Comparison of ENCODE assay signal across 8 cellular contexts in genomic region chr17:7004398-7005253, GRCh38. TPM values are rescaled to one million over a fixed set of nuclear protein-coding genes. Genes with fewer than 3 reads are reported as not detected.
A peak's percentile ranks its signal among the peaks of the same experiment; 100 is the strongest.
DNase-seq lines count a peak whose midpoint lies in the region; ATAC-seq, FAIRE-seq and TF ChIP-seq lines count a peak whose summit lies in the region.

No MANE protein-coding gene starts in this region.

- FAIRE-seq in pancreas (lab: Jason Lieb, UNC) = peak; percentile 56

- no peak overlapping the region for H3K4me2 ChIP-seq in HCT116 (ENCODE audit: low read length)

- no peak overlapping the region for H3K9ac ChIP-seq in HCT116 (ENCODE audit: low read length)

- H3K9me3 ChIP-seq in HCT116 (ENCODE audit: control insufficient read depth in 1 of 2, insufficient read depth in 1 of 2, low read depth in 1 of 2, low read length in 2 of 2) (no peaks in the 10 kb centered on the region), WERI-Rb-1 (ENCODE audit: severe bottlenecking) (no peaks in the 10 kb centered on the region), pancreas (no peaks in the 10 kb centered on the region)

- TF ChIP-seq RAD21 in HCT116 (IDR thresholded peaks at IDR 0.05; ENCODE audit: low read depth) = peak; percentile 91

- ATAC-seq in HCT116 (peak; percentile 87), pancreas (peak; percentile 68 to 95 (median 87)), GM21423 (IDR thresholded peaks at IDR 0.05; ENCODE audit: unreplicated experiment) (no peak)

- RAD21 ChIA-PET in HCT116 (lab: Charles Lee; ENCODE audit: low non-redundant PET in 1 of 2, low total read pairs in 2 of 2, uncharacterized antibody in 2 of 2, unreplicated experiment in 2 of 2) = interaction anchor here (1.0 to 1.7 kb wide), 6 partner anchors 90 to 339 kb away, joined by 3 to 7 read pairs (median 4); no protein-coding TSS in a partner anchor

- H3K9me2 ChIP-seq in HCT116 (ENCODE audit: insufficient read depth) = no peaks in the 10 kb centered on the region

- 92 to 100% methylated on average over 1 to 2 of the region's 2 CpGs for WGBS in pancreas, 2 donors

- TF ChIP-seq CTCF in HCT116 (IDR thresholded peaks at IDR 0.05 in 2 of 3, conservative IDR thresholded peaks at IDR 0.05 in 1 of 3; ENCODE audit: borderline replicate concordance in 1 of 3, insufficient read depth in 1 of 3, low read depth in 2 of 3, low read length in 2 of 3) = peak; percentile 66 to 83 (median 82)
- TF ChIP-seq CTCF in WERI-Rb-1 (IDR thresholded peaks at IDR 0.05; ENCODE audit: low read depth, low read length) = peak; percentile 53
- peak; percentile 68 for TF ChIP-seq CTCF in fibroblast of pulmonary artery (IDR thresholded peaks at IDR 0.05; ENCODE audit: low read length, missing control alignments)
- peak; percentile 33 to 62 (median 42) for TF ChIP-seq CTCF in pancreas (IDR thresholded peaks at IDR 0.05)

- H3K36me3 ChIP-seq in HCT116 (ENCODE audit: control insufficient read depth in 1 of 2, insufficient read depth in 2 of 2, low read length in 2 of 2) (peaks cover 0 to 9% of the 10 kb centered on the region in 2 experiments; a peak in 2 of 4 replicates), WERI-Rb-1 (peaks cover 16% of the 10 kb centered on the region), pancreas (peaks cover 0 to 18% (median 5%) of the 10 kb centered on the region in 3 donors)

- H3K27me3 ChIP-seq in HCT116 (ENCODE audit: insufficient read depth, low read length) (no peaks in the 10 kb centered on the region), WERI-Rb-1 (ENCODE audit: insufficient read depth, low read depth, severe bottlenecking) (no peaks in the 10 kb centered on the region), pancreas (no peaks in the 10 kb centered on the region)

- POLR2A ChIA-PET in HCT116 (lab: Charles Lee) = interaction anchor here (0.8 to 1.4 kb wide), 4 partner anchors 9 to 339 kb away, joined by 3 to 7 read pairs (median 4); partner anchors contain the start of gene ALOX12

- H3K4me1 ChIP-seq in HCT116 (ENCODE audit: control insufficient read depth in 1 of 2, insufficient read depth in 2 of 2, low read length in 2 of 2) = no peaks in the 10 kb centered on the region
- H3K4me1 ChIP-seq in pancreas = no peaks in the 10 kb centered on the region

- no peak overlapping the region for H3K4me3 ChIP-seq in HCT116 (replicated peaks in 1 of 2; ENCODE audit: low read depth in 1 of 2, low read length in 2 of 2)
- H3K4me3 ChIP-seq in WERI-Rb-1 (ENCODE audit: low read depth, low read length) = no peak overlapping the region
- H3K4me3 ChIP-seq in fibroblast of pulmonary artery (replicated peaks; ENCODE audit: low read depth, low read length) = no peak overlapping the region
- no peak overlapping the region for H3K4me3 ChIP-seq in pancreas

- intact Hi-C loops in HCT116 (cut with micrococcal nuclease) = loop anchor here (1.0 to 2.0 kb wide), 2 partner anchors 93 to 162 kb away; no protein-coding TSS in a partner anchor
- intact Hi-C loops in pancreas (cut with DNase I) = loop anchor here in 2 of 3 donors (10.0 kb wide), 3 partner anchors 90 to 340 kb away; no protein-coding TSS in a partner anchor

- H4K20me1 ChIP-seq in HCT116 (ENCODE audit: insufficient read depth) = peaks cover 4% of the 10 kb centered on the region; the same call in 1 of the 2 replicates

- DNase-seq in DMS79 (lab: John Stamatoyannopoulos, UW) (peak; percentile 46), HCT116 (ENCODE audit: low read depth, low spot score) (peak; percentile 56), NCI-H2196 (lab: John Stamatoyannopoulos, UW; ENCODE audit: unreplicated experiment) (peak; percentile 54), WERI-Rb-1 (no peak), fibroblast of pulmonary artery (ENCODE audit: low read depth) (peak; percentile 69), pancreas (peak in 1 of 6 donors; percentile 43), hepatic stellate cell (ENCODE audit: low spot score) (no peak)

- H3K27ac ChIP-seq in HCT116 (ENCODE audit: low read depth, low read length) (no peak overlapping the region), WERI-Rb-1 (no peak overlapping the region), pancreas (no peak overlapping the region)

- CTCF ChIA-PET in HCT116 (lab: Charles Lee) = interaction anchor here (0.6 to 3.4 kb wide), 32 partner anchors 9 to 569 kb away, joined by 3 to 84 read pairs (median 4); partner anchors contain the start of genes ALOX12, C17orf100, MED31 and SLC16A13

- H2AFZ ChIP-seq in HCT116 (ENCODE audit: low read depth, low read length, poor library complexity, severe bottlenecking) = no peak overlapping the region

- peaks cover 10% of the 10 kb centered on the region for H3K79me2 ChIP-seq in HCT116 (ENCODE audit: insufficient read depth, low read length)

- no peak for TF ChIP-seq POLR2A in HCT116 (IDR thresholded peaks at IDR 0.05; ENCODE audit: borderline replicate concordance, extremely low read depth, insufficient read depth, insufficient read length)

- BruUV-seq in HCT116 (replicated peaks; lab: Mats Ljungman, UMichigan) = no TSS peak

TF ChIP-seq in HCT116, 20 proteins besides CTCF, POLR2A, EP300 and RAD21 (continues in another document):
- TF ChIP-seq EZH2 (IDR thresholded peaks at IDR 0.05) = no peak
- no peak for TF ChIP-seq FOSL1 (IDR thresholded peaks at IDR 0.05; ENCODE audit: low read depth)
- no peak for TF ChIP-seq MAX (IDR thresholded peaks at IDR 0.05)
- no peak for TF ChIP-seq YY1 (IDR thresholded peaks at IDR 0.05; ENCODE audit: extremely low read depth, insufficient replicate concordance, low read depth, low read length)
- no peak for TF ChIP-seq ZFX (IDR thresholded peaks at IDR 0.05)
- TF ChIP-seq ZBTB33 (IDR thresholded peaks at IDR 0.05; ENCODE audit: extremely low read depth, insufficient replicate concordance, low read length) = no peak
- no peak for TF ChIP-seq ELF1 (IDR thresholded peaks at IDR 0.05; ENCODE audit: borderline replicate concordance, low read depth)
- no peak for TF ChIP-seq REST (IDR thresholded peaks at IDR 0.05; ENCODE audit: low read depth)
- TF ChIP-seq SIN3A (IDR thresholded peaks at IDR 0.05; ENCODE audit: low read depth) = no peak
- TF ChIP-seq EGR1 (IDR thresholded peaks at IDR 0.05; ENCODE audit: low read depth) = no peak
- no peak for TF ChIP-seq SRF (IDR thresholded peaks at IDR 0.05; ENCODE audit: low read depth)
- TF ChIP-seq TCF7L2 (IDR thresholded peaks at IDR 0.05; ENCODE audit: borderline replicate concordance, extremely low read depth, insufficient read depth, insufficient read length) = no peak

RNA-seq across cellular contexts. Expression of gene RNASEK, which starts 7.8 kb away (rescaled TPM):
- total RNA-seq in HCT116 (2021; ENCODE audit: unreplicated experiment) = 160 TPM
- polyA plus RNA-seq in HCT116 (2012) = 173 and 253 TPM in 2 replicates
- 100 to 1,000 TPM in 1 of 6 donors, 10 to 100 TPM in 5; 49.3 to 107 (median 73.4) TPM for total RNA-seq in pancreas
- polyA plus RNA-seq in pancreas = 100 to 1,000 TPM; 164 to 323 TPM

RNA-seq across cellular contexts. Expression of gene ALOX12, which starts 8.8 kb away (rescaled TPM):
- total RNA-seq in HCT116 (2021; ENCODE audit: unreplicated experiment) (not detected), pancreas (not detected)
- polyA plus RNA-seq in HCT116 (2012) = 0.15 and 0.21 TPM in 2 replicates
- not detected for polyA plus RNA-seq in pancreas

RNA-seq across cellular contexts. Expression of gene BCL6B, which starts 18.2 kb away (rescaled TPM):
- 0.57 TPM for total RNA-seq in HCT116 (2021; ENCODE audit: unreplicated experiment)
- polyA plus RNA-seq in HCT116 (2012) = 0.27 and 0.31 TPM in 2 replicates
- total RNA-seq in pancreas = 1 to 10 TPM; 1.3 to 2.8 (median 2.0) TPM
- polyA plus RNA-seq in pancreas = 1 to 10 TPM; 2.4 to 3.8 TPM

RNA-seq across cellular contexts. Expression of gene SLC16A13, which starts 31.2 kb away (rescaled TPM):
- total RNA-seq in HCT116 (2021; ENCODE audit: unreplicated experiment) (6.8 TPM), pancreas (1 to 10 TPM in 4 of 6 donors, under 1 TPM in 2; 0.74 to 2.5 (median 1.2) TPM)
- polyA plus RNA-seq in HCT116 (2012) = 3.4 and 4.7 TPM in 2 replicates
- 1 to 10 TPM; 1.4 to 3.0 TPM for polyA plus RNA-seq in pancreas

RNA-seq across cellular contexts. Expression of gene SLC16A11, which starts 39.3 kb away (rescaled TPM):
- total RNA-seq in HCT116 (2021; ENCODE audit: unreplicated experiment) (not detected), pancreas (1 to 10 TPM in 5 of 6 donors, under 1 TPM in 1; 0.61 to 4.3 (median 2.6) TPM)
- polyA plus RNA-seq in HCT116 (2012) = not detected in 2 replicates
- 10 to 100 TPM in 1 of 2 donors, 1 to 10 TPM in 1; 7.5 to 17.3 TPM for polyA plus RNA-seq in pancreas

Comparison
In these comparisons a context has a peak if more than half of its experiments do, and no peak if none do; other contexts are left out.
1. DNase-seq: peak in DMS79 (single experiment), HCT116 (single experiment), NCI-H2196 (single experiment) and fibroblast of pulmonary artery (single experiment); none in WERI-Rb-1 (single experiment) and hepatic stellate cell (single experiment).
2. Peak in every context shown above with its lines, with median percentiles within 50 percentile points of each other: CTCF ChIP-seq.